In genomic region chr7:70660154-70660818, GRCh38 we compare ENCODE assay signal across 11 cellular contexts.
DNase-seq lines count a peak whose midpoint lies in the region; ATAC-seq and TF ChIP-seq lines count a peak whose summit lies in the region.
"Had no signal": no experiment of that assay in that cellular context is flagged by ENCODE, and none has a peak within 500 bp of the region (broad histone marks: within the 10 kb centered on the region; RNA-seq: fewer than 3 reads in every experiment).

No MANE protein-coding gene starts in this region.

- no peak overlapping the region for H3K27ac ChIP-seq in CD8-positive, alpha-beta T cell (ENCODE audit: low read depth, low read length)
- H3K27ac ChIP-seq in neuronal stem cell (replicated peaks; ENCODE audit: low read length), result no peak overlapping the region
- H3K27ac ChIP-seq: VCaP had no signal

- DNase-seq in CD8-positive, alpha-beta T cell, result peak; percentile 24 to 80 (median 55)
- DNase-seq in NB4 (ENCODE audit: low read depth) (peak; percentile 22), neuronal stem cell (ENCODE audit: low spot score) (no peak), Ammon's horn (ENCODE audit: low spot score) (no peak), foreskin melanocyte (no peak)
- DNase-seq in activated T-cell treated with anti-CD3 and anti-CD28 coated beads, Interleukin-2, amount 50 U/mL, for 72 hours, result peak; percentile 18 to 27
- DNase-seq: CD4-positive, CD25-positive, alpha-beta regulatory T cell; stimulated activated CD4-positive, alpha-beta T cell treated with anti-CD3 and anti-CD28 coated beads, Interleukin-15, amount 100 ng/mL, for 24 hours had no signal

- no peaks in the 10 kb centered on the region for H3K36me3 ChIP-seq in CD8-positive, alpha-beta T cell (ENCODE audit: insufficient read depth, low read length)
- H3K36me3 ChIP-seq in neuronal stem cell (replicated peaks in 1 of 2; ENCODE audit: control insufficient read depth in 2 of 2, insufficient read depth in 2 of 2, low read length in 2 of 2), result no peaks in the 10 kb centered on the region

- TF ChIP-seq CTCF in CD8-positive, alpha-beta T cell (IDR thresholded peaks at IDR 0.05), result no peak
- no peak for TF ChIP-seq CTCF in NB4 (IDR thresholded peaks at IDR 0.05; ENCODE audit: low read depth, low read length)

- H2BK120ac ChIP-seq in neuronal stem cell (ENCODE audit: low read depth, low read length), result no peak overlapping the region

- no peaks in the 10 kb centered on the region for H3K9me3 Mint-ChIP-seq in CD8-positive, alpha-beta T cell
- H3K9me3 Mint-ChIP-seq in activated T-cell treated with anti-CD3 and anti-CD28 coated beads, Interleukin-2, amount 50 U/mL, for 72 hours, result no peaks in the 10 kb centered on the region

- H3K36me3 Mint-ChIP-seq in CD8-positive, alpha-beta T cell, result no peaks in the 10 kb centered on the region
- no peaks in the 10 kb centered on the region for H3K36me3 Mint-ChIP-seq in activated T-cell treated with anti-CD3 and anti-CD28 coated beads, Interleukin-2, amount 50 U/mL, for 72 hours (ENCODE audit: insufficient read depth in 2 of 2)
- H3K36me3 Mint-ChIP-seq: CD4-positive, CD25-positive, alpha-beta regulatory T cell had no signal

- CTCF ChIA-PET in CD8-positive, alpha-beta T cell (lab: Charles Lee), result interaction anchor here (1.3 kb wide), 2 partner anchors 14 to 38 kb away, joined by 3 read pairs; no protein-coding TSS in a partner anchor

- H3K23ac ChIP-seq in neuronal stem cell (ENCODE audit: low read depth, low read length, poor library complexity), result no peak overlapping the region

- H3K9ac ChIP-seq in neuronal stem cell (ENCODE audit: low read depth, low read length, poor library complexity), result no peak overlapping the region

- H3K27ac Mint-ChIP-seq in CD8-positive, alpha-beta T cell, result peak overlapping the region; percentile 68
- no peak overlapping the region for H3K27ac Mint-ChIP-seq in activated T-cell treated with anti-CD3 and anti-CD28 coated beads, Interleukin-2, amount 50 U/mL, for 72 hours
- H3K27ac Mint-ChIP-seq: activated naive CD4-positive, alpha-beta T cell treated with anti-CD3 and anti-CD28 coated beads, Interleukin-2, amount 50 U/mL, for 72 hours; CD4-positive, CD25-positive, alpha-beta regulatory T cell had no signal

- H3K9me3 ChIP-seq in CD8-positive, alpha-beta T cell (ENCODE audit: low read length), result no peaks in the 10 kb centered on the region
- no peaks in the 10 kb centered on the region for H3K9me3 ChIP-seq in neuronal stem cell (replicated peaks in 1 of 2; ENCODE audit: control insufficient read depth in 2 of 2, insufficient read depth in 1 of 2, low read depth in 1 of 2, low read length in 2 of 2)

- H3K4me1 ChIP-seq in CD8-positive, alpha-beta T cell (ENCODE audit: insufficient read depth, low read length), result peaks cover 33% of the 10 kb centered on the region
- peaks cover 11 to 13% of the 10 kb centered on the region in 2 donors for H3K4me1 ChIP-seq in neuronal stem cell (ENCODE audit: control insufficient read depth in 2 of 2, insufficient read depth in 1 of 2, low read depth in 1 of 2, low read length in 2 of 2)

- H3K4me3 Mint-ChIP-seq in CD8-positive, alpha-beta T cell, result no peak overlapping the region
- H3K4me3 Mint-ChIP-seq in activated T-cell treated with anti-CD3 and anti-CD28 coated beads, Interleukin-2, amount 50 U/mL, for 72 hours, result no peak overlapping the region
- H3K4me3 Mint-ChIP-seq: CD4-positive, CD25-positive, alpha-beta regulatory T cell had no signal

- POLR2A ChIA-PET in CD8-positive, alpha-beta T cell (lab: Charles Lee), result interaction anchor here (1.2 kb wide), 1 partner anchor 34 kb away, joined by 3 read pairs; no protein-coding TSS in a partner anchor

- H4K8ac ChIP-seq in neuronal stem cell (ENCODE audit: low read depth, low read length), result no peak overlapping the region

- no peak overlapping the region for H2AK5ac ChIP-seq in neuronal stem cell (ENCODE audit: low read depth, low read length)

- H3K18ac ChIP-seq in neuronal stem cell (ENCODE audit: low read length), result no peak overlapping the region

- peak overlapping the region; percentile 14 for H2BK12ac ChIP-seq in neuronal stem cell (ENCODE audit: low read length)

- no peaks in the 10 kb centered on the region for H3K27me3 Mint-ChIP-seq in CD8-positive, alpha-beta T cell (ENCODE audit: low read depth)
- H3K27me3 Mint-ChIP-seq in activated T-cell treated with anti-CD3 and anti-CD28 coated beads, Interleukin-2, amount 50 U/mL, for 72 hours (ENCODE audit: low read depth), result no peaks in the 10 kb centered on the region
- H3K27me3 Mint-ChIP-seq: CD4-positive, CD25-positive, alpha-beta regulatory T cell had no signal

- no CpG with 5 or more reads among the region's 10 CpGs for WGBS in neuronal stem cell (ENCODE audit: extremely low coverage in 2 of 2, insufficient read length in 2 of 2, insufficient replicate concordance in 1 of 2), 2 donors

- no peak overlapping the region for H3K14ac ChIP-seq in neuronal stem cell (ENCODE audit: low read length)

- H3K4me2 ChIP-seq in neuronal stem cell (ENCODE audit: insufficient read depth, low read length, poor library complexity, severe bottlenecking), result no peak overlapping the region

- H3K4me1 Mint-ChIP-seq in CD8-positive, alpha-beta T cell (ENCODE audit: low read depth), result peaks cover 39% of the 10 kb centered on the region
- peaks cover 26% of the 10 kb centered on the region for H3K4me1 Mint-ChIP-seq in activated T-cell treated with anti-CD3 and anti-CD28 coated beads, Interleukin-2, amount 50 U/mL, for 72 hours (ENCODE audit: low read depth)

- intact Hi-C loops in CD8-positive, alpha-beta T cell (cut with DNase I, micrococcal nuclease), result loop anchor here in 1 of 2 experiments (2.0 kb wide), 1 partner anchor 19 kb away; no protein-coding TSS in a partner anchor

- H4K91ac ChIP-seq in neuronal stem cell (ENCODE audit: low read depth, low read length, poor library complexity), result no peak overlapping the region

- peak; percentile 87 for ATAC-seq in CD8-positive, alpha-beta T cell
- ATAC-seq in activated T-cell treated with anti-CD3 and anti-CD28 coated beads, Interleukin-2, amount 50 U/mL, for 72 hours (replicated peaks in 1 of 2), result peak; percentile 62 to 85
- ATAC-seq in HG02588 (IDR thresholded peaks at IDR 0.05; ENCODE audit: unreplicated experiment), result no peak

- no peak overlapping the region for H2BK5ac ChIP-seq in neuronal stem cell (ENCODE audit: low read length)

- no peak overlapping the region for H3K4ac ChIP-seq in neuronal stem cell (ENCODE audit: low read length)

- no peaks in the 10 kb centered on the region for H3K27me3 ChIP-seq in CD8-positive, alpha-beta T cell (ENCODE audit: insufficient read depth, low read length)
- H3K27me3 ChIP-seq in neuronal stem cell (ENCODE audit: control insufficient read depth in 3 of 3, insufficient read depth in 3 of 3, low read depth in 1 of 3, low read length in 3 of 3), result no peaks in the 10 kb centered on the region

- TF ChIP-seq POLR2A in NB4 (IDR thresholded peaks at IDR 0.05; ENCODE audit: extremely low read depth, insufficient read length), result no peak

- H3K4me3 ChIP-seq in CD8-positive, alpha-beta T cell (ENCODE audit: low read depth, low read length), result no peak overlapping the region
- H3K4me3 ChIP-seq in NB4 (ENCODE audit: low read depth, low read length), result no peak overlapping the region
- no peak overlapping the region for H3K4me3 ChIP-seq in neuronal stem cell (ENCODE audit: low read length in 2 of 2)

- H2AFZ ChIP-seq in neuronal stem cell (ENCODE audit: low read length), result no peak overlapping the region

- no peaks in the 10 kb centered on the region for H3K79me1 ChIP-seq in neuronal stem cell (ENCODE audit: low read depth, low read length)

- no peak overlapping the region for H2BK15ac ChIP-seq in neuronal stem cell (ENCODE audit: low read length)

Comparison
In these comparisons a context has a peak if more than half of its experiments do, and no peak if none do; other contexts are left out.
1. DNase-seq: peak in CD8-positive, alpha-beta T cell (7 of 7), NB4 (single experiment) and activated T-cell treated with anti-CD3 and anti-CD28 coated beads, Interleukin-2, amount 50 U/mL, for 72 hours (2 of 2); none in neuronal stem cell (single experiment), Ammon's horn (single experiment) and foreskin melanocyte (single experiment).